In the genomic region with DNA sequence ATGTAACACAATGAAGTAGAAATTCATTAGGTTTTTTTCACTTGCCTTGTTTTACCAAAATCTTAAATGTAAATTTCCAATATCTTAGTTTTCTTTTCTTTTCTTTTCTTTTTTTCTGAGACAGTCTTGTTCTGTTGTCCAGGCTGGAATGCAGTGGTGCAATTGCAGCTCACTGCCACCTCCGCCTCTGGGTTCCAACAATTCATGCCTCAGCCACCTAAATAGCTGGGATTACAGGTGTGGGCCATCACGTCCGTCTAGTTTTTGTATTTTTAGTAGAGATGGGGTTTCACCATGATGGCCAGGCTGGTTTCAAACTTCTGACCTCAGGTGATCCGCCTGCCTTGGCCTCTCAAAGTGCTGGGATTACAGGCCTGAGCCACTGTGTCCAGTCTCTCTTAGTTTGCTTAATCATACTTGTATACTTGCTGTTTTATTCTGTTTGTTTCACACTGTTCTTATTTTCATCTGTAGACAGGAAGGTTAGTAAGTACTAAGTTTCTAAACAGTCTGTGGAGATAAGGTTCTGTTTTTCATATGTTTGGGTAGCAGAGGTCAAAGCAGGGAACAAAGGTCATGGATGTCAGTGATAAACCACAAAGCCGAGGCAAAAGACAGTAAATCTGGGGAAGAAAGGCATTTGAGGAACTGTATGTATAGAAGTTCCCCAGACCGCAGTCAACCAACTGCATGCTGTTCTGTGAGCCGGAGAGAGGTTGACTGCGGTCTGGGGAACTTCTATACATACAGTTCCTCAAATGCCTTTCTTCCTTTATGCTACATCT, we compare ENCODE assay signal across 8 cellular contexts.
DNase-seq lines count a peak whose midpoint lies in the region; ATAC-seq and TF ChIP-seq lines count a peak whose summit lies in the region.

No MANE protein-coding gene starts in this region.

- no peaks in the 10 kb centered on the region for H3K27me3 ChIP-seq in colonic mucosa

- H3K27ac Mint-ChIP-seq in naive B cell: peak overlapping the region in 3 of 6 donors; percentile 4 to 82 (median 57)

- no peaks in the 10 kb centered on the region for H3K9me3 ChIP-seq in colonic mucosa

- ATAC-seq in GM18858 (IDR thresholded peaks at IDR 0.05; ENCODE audit: unreplicated experiment) (peak; percentile 63), HG02798 (IDR thresholded peaks at IDR 0.05; ENCODE audit: poor library complexity, unreplicated experiment) (peak; percentile 61), naive B cell (ENCODE audit: low read depth in 2 of 2) (peak; percentile 73 to 77)

- no peaks in the 10 kb centered on the region for H3K9me3 Mint-ChIP-seq in naive B cell

- H3K4me1 ChIP-seq in colonic mucosa: no peaks in the 10 kb centered on the region

- no peak overlapping the region for H3K4me3 ChIP-seq in colonic mucosa

- DNase-seq in OCI-M1 (lab: John Stamatoyannopoulos, UW): peak; percentile 81
- DNase-seq in naive B cell: peak; percentile 25
- no peak for DNase-seq in activated CD4-positive, alpha-beta T cell treated with anti-CD3 and anti-CD28 coated beads for 48 hours
- no peak for DNase-seq in stimulated activated CD4-positive, alpha-beta T cell treated with anti-CD3 and anti-CD28 coated beads, Interleukin-4, amount 100 ng/mL, for 1 hour
- no peak for DNase-seq in posterior cingulate gyrus
- DNase-seq in colonic mucosa: no peak

- peaks cover 0 to 6% of the 10 kb centered on the region in 2 donors for H3K36me3 Mint-ChIP-seq in naive B cell

- intact Hi-C loops in posterior cingulate gyrus (cut with DNase I): no loop called here
- intact Hi-C loops in colonic mucosa (cut with DNase I): no loop called here

- H3K36me3 ChIP-seq in colonic mucosa: no peaks in the 10 kb centered on the region

- H3K4me3 Mint-ChIP-seq in naive B cell: peak overlapping the region in 3 of 8 donors; percentile 0 to 14 (median 3)

- no peak for TF ChIP-seq CTCF in colonic mucosa (IDR thresholded peaks at IDR 0.05)

- no peak overlapping the region for H3K27ac ChIP-seq in colonic mucosa

- H3K27me3 Mint-ChIP-seq in naive B cell: peaks cover 8 to 18% (median 13%) of the 10 kb centered on the region in 3 donors

- H3K9ac ChIP-seq in colonic mucosa (ENCODE audit: low read depth in 2 of 2, low read length in 2 of 2): no peak overlapping the region

- H3K4me1 Mint-ChIP-seq in naive B cell: peaks cover 20 to 33% (median 28%) of the 10 kb centered on the region in 3 donors

Comparison
In these comparisons a context has a peak if more than half of its experiments do, and no peak if none do; other contexts are left out.
1. DNase-seq: peak in OCI-M1 (single experiment) and naive B cell (single experiment); none in activated CD4-positive, alpha-beta T cell treated with anti-CD3 and anti-CD28 coated beads for 48 hours (single experiment), stimulated activated CD4-positive, alpha-beta T cell treated with anti-CD3 and anti-CD28 coated beads, Interleukin-4, amount 100 ng/mL, for 1 hour (single experiment), posterior cingulate gyrus (0 of 10) and colonic mucosa (single experiment).
2. Peak in every context shown above with its lines, with median percentiles within 50 percentile points of each other: ATAC-seq.